1 cellular context compared by ENCODE assay signal in genomic region chr22:37178350-37179125, GRCh38.
TF ChIP-seq lines count a peak whose summit lies in the region.

No MANE protein-coding gene starts in this region.

TF ChIP-seq in H1, 55 proteins besides CTCF, POLR2A, EP300 and RAD21 (continued from another document):
- TF ChIP-seq, protein P1, sequence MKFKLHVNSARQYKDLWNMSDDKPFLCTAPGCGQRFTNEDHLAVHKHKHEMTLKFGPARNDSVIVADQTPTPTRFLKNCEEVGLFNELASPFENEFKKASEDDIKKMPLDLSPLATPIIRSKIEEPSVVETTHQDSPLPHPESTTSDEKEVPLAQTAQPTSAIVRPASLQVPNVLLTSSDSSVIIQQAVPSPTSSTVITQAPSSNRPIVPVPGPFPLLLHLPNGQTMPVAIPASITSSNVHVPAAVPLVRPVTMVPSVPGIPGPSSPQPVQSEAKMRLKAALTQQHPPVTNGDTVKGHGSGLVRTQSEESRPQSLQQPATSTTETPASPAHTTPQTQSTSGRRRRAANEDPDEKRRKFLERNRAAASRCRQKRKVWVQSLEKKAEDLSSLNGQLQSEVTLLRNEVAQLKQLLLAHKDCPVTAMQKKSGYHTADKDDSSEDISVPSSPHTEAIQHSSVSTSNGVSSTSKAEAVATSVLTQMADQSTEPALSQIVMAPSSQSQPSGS (IDR thresholded peaks at IDR 0.05; ENCODE audit: low read length): no peak
- no peak for TF ChIP-seq CHD2 (IDR thresholded peaks at IDR 0.05; ENCODE audit: low read length)
- TF ChIP-seq SP2 (IDR thresholded peaks at IDR 0.05; ENCODE audit: low read length): no peak
- TF ChIP-seq CBX5 (IDR thresholded peaks at IDR 0.05; ENCODE audit: low read depth, low read length): no peak
- no peak for TF ChIP-seq RXRA (IDR thresholded peaks at IDR 0.05; ENCODE audit: insufficient read depth, low read depth, low read length)
- no peak for TF ChIP-seq CEBPB (IDR thresholded peaks at IDR 0.05; ENCODE audit: low read depth, low read length)
TF ChIP-seq in H1: peak in this region for 0.
